Comparison of ENCODE assay signal across 2 cellular contexts in the genomic region with DNA sequence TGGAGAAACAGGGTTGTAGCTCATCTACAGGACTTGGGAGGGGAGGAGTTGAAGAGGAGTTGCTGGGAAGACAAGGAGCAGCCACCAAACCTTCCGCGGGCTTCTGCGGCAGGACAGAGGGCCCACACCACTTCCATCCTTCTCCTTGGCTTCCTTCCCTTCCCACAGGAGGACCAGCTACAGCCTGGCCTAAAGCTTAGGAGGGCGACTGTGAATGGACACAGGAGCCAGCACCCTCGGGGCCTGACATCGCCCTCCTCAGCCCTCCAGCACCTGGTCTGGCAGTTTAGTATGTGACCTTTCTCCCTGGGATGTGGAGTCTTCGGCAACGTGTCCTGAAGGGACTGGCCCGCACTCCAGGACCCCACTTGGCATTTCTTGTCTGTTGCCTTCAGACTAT.
TF ChIP-seq lines count a peak whose summit lies in the region.

No MANE protein-coding gene starts in this region.

TF ChIP-seq in H1, 55 proteins besides CTCF, POLR2A, EP300 and RAD21:
- no peak for TF ChIP-seq CTBP2 (IDR thresholded peaks at IDR 0.05; ENCODE audit: borderline replicate concordance, insufficient read depth, insufficient read length, low read length)
- TF ChIP-seq BRCA1 (IDR thresholded peaks at IDR 0.05; ENCODE audit: low read depth, low read length): no peak
- TF ChIP-seq PHF8 (conservative IDR thresholded peaks at IDR 0.05; ENCODE audit: low read depth, low read length): no peak
- TF ChIP-seq, protein P1, sequence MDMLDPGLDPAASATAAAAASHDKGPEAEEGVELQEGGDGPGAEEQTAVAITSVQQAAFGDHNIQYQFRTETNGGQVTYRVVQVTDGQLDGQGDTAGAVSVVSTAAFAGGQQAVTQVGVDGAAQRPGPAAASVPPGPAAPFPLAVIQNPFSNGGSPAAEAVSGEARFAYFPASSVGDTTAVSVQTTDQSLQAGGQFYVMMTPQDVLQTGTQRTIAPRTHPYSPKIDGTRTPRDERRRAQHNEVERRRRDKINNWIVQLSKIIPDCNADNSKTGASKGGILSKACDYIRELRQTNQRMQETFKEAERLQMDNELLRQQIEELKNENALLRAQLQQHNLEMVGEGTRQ (IDR thresholded peaks at IDR 0.05; ENCODE audit: low read length): no peak
- no peak for TF ChIP-seq SP4 (IDR thresholded peaks at IDR 0.05; ENCODE audit: low read length)
- no peak for TF ChIP-seq KDM4A (IDR thresholded peaks at IDR 0.05; ENCODE audit: low read depth, low read length, severe bottlenecking)
- no peak for TF ChIP-seq GABPA (IDR thresholded peaks at IDR 0.05; ENCODE audit: borderline replicate concordance, insufficient read depth, low read length)
- TF ChIP-seq, protein P2, sequence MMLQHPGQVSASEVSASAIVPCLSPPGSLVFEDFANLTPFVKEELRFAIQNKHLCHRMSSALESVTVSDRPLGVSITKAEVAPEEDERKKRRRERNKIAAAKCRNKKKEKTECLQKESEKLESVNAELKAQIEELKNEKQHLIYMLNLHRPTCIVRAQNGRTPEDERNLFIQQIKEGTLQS (IDR thresholded peaks at IDR 0.05; ENCODE audit: insufficient read depth, low read depth, low read length): no peak
- no peak for TF ChIP-seq RFX5 (IDR thresholded peaks at IDR 0.05; ENCODE audit: borderline replicate concordance, low read depth, low read length)
- no peak for TF ChIP-seq SIRT6 (IDR thresholded peaks at IDR 0.05; ENCODE audit: low read length)

TF ChIP-seq in GM12891, 5 proteins besides CTCF, POLR2A, EP300 and RAD21:
- TF ChIP-seq POLR2AphosphoS5 (IDR thresholded peaks at IDR 0.05; ENCODE audit: low read depth, low read length) (no peak), PAX5 (IDR thresholded peaks at IDR 0.05; ENCODE audit: insufficient read depth, low read length, severe bottlenecking) (no peak), TAF1 (IDR thresholded peaks at IDR 0.05; ENCODE audit: low read depth, low read length) (no peak), SPI1 (IDR thresholded peaks at IDR 0.05; ENCODE audit: low read depth, low read length) (no peak), POU2F2 (IDR thresholded peaks at IDR 0.05; ENCODE audit: low read depth, low read length) (no peak)
